Comparison of ENCODE assay signal across 18 cellular contexts in the genomic region with DNA sequence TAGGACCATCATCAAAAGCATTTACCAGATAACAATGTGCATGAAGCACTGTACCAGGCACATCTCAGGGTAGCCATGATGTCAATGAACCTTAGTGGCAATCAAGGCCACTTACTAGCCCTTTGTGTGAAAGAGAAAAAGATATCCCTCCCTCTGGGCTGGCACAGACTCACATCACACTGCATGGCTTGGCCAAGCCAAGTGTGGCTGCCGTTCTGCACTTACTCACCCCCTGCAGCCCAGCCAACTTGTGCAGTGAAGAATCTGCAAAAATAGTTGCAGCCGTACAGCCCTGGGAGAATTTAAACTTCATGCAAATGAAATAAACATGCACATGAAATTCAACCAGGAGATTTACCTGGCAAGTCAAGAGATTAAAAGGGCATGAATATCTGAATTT.
"Had no signal": no experiment of that assay in that cellular context is flagged by ENCODE, and none has a peak within 500 bp of the region (broad histone marks: within the 10 kb centered on the region; RNA-seq: fewer than 3 reads in every experiment).

No MANE protein-coding gene starts in this region.

- H3K9me3 ChIP-seq: mucosa of descending colon, ovary, right lobe of liver, thoracic aorta, upper lobe of right lung had no signal

- H3K27me3 Mint-ChIP-seq: activated B cell treated with CpG ODN at 0.5 μM for 24 hours; activated CD4-positive, alpha-beta memory T cell treated with anti-CD3 and anti-CD28 coated beads for 36 hours; activated naive CD8-positive, alpha-beta T cell treated with anti-CD3 and anti-CD28 coated beads for 36 hours; memory B cell; naive thymus-derived CD4-positive, alpha-beta T cell; stimulated activated memory B cell treated with anti-CD40 and anti-IgM and Interleukin-4, amounts not matched to agents 10 μg/mL and 1 μg/mL and 100 μg/mL, for 72 hours had no signal

- H3K36me3 Mint-ChIP-seq: activated CD4-positive, alpha-beta memory T cell treated with anti-CD3 and anti-CD28 coated beads for 36 hours; activated naive CD8-positive, alpha-beta T cell treated with anti-CD3 and anti-CD28 coated beads for 36 hours; naive thymus-derived CD4-positive, alpha-beta T cell; stimulated activated memory B cell treated with anti-CD40 and anti-IgM and Interleukin-4, amounts not matched to agents 10 μg/mL and 1 μg/mL and 100 μg/mL, for 72 hours had no signal

- H3K9me3 Mint-ChIP-seq: activated B cell treated with CpG ODN at 0.5 μM for 24 hours; activated naive CD8-positive, alpha-beta T cell treated with anti-CD3 and anti-CD28 coated beads for 36 hours; memory B cell; stimulated activated memory B cell treated with anti-CD40 and anti-IgM and Interleukin-4, amounts not matched to agents 10 μg/mL and 1 μg/mL and 100 μg/mL, for 72 hours had no signal

- H3K36me3 ChIP-seq: brain microvascular endothelial cell, ovary, right lobe of liver, thoracic aorta, upper lobe of right lung had no signal

- H3K4me3 ChIP-seq: coronary artery, mucosa of descending colon, ovary, right lobe of liver, thoracic aorta, upper lobe of right lung had no signal

- H3K4me1 ChIP-seq: right lobe of liver, upper lobe of right lung had no signal

- H3K27ac Mint-ChIP-seq: activated B cell treated with CpG ODN at 0.5 μM for 24 hours; activated CD4-positive, alpha-beta memory T cell treated with anti-CD3 and anti-CD28 coated beads for 36 hours; activated naive CD8-positive, alpha-beta T cell treated with anti-CD3 and anti-CD28 coated beads for 36 hours; memory B cell; naive thymus-derived CD4-positive, alpha-beta T cell; stimulated activated memory B cell treated with anti-CD40 and anti-IgM and Interleukin-4, amounts not matched to agents 10 μg/mL and 1 μg/mL and 100 μg/mL, for 72 hours had no signal

- H3K4me1 Mint-ChIP-seq: activated B cell treated with CpG ODN at 0.5 μM for 24 hours; activated naive CD8-positive, alpha-beta T cell treated with anti-CD3 and anti-CD28 coated beads for 36 hours; naive thymus-derived CD4-positive, alpha-beta T cell; stimulated activated memory B cell treated with anti-CD40 and anti-IgM and Interleukin-4, amounts not matched to agents 10 μg/mL and 1 μg/mL and 100 μg/mL, for 72 hours had no signal

- H3K27ac ChIP-seq: brain microvascular endothelial cell, ovary, right lobe of liver, thoracic aorta, upper lobe of right lung had no signal

- H3K4me3 Mint-ChIP-seq: activated B cell treated with CpG ODN at 0.5 μM for 24 hours; activated CD4-positive, alpha-beta memory T cell treated with anti-CD3 and anti-CD28 coated beads for 36 hours; activated naive CD8-positive, alpha-beta T cell treated with anti-CD3 and anti-CD28 coated beads for 36 hours; memory B cell; naive thymus-derived CD4-positive, alpha-beta T cell; stimulated activated memory B cell treated with anti-CD40 and anti-IgM and Interleukin-4, amounts not matched to agents 10 μg/mL and 1 μg/mL and 100 μg/mL, for 72 hours had no signal

- H3K27me3 ChIP-seq: brain microvascular endothelial cell, ovary, right lobe of liver, upper lobe of right lung had no signal

- DNase-seq: activated B cell treated with CpG ODN at 0.5 μM for 24 hours; activated CD4-positive, alpha-beta memory T cell treated with anti-CD3 and anti-CD28 coated beads for 36 hours; activated CD4-positive, alpha-beta T cell treated with anti-CD3 and anti-CD28 coated beads for 4 hours; activated naive CD8-positive, alpha-beta T cell treated with anti-CD3 and anti-CD28 coated beads for 36 hours; amniotic stem cell; brain microvascular endothelial cell; central memory CD4-positive, alpha-beta T cell; erythroblast; mucosa of descending colon; naive thymus-derived CD4-positive, alpha-beta T cell; ovary; right lobe of liver; stimulated activated CD4-positive, alpha-beta T cell treated with anti-CD3 and anti-CD28 coated beads, Interleukin-4, amount 100 ng/mL, for 24 hours; upper lobe of right lung had no signal
